In the genomic region with DNA sequence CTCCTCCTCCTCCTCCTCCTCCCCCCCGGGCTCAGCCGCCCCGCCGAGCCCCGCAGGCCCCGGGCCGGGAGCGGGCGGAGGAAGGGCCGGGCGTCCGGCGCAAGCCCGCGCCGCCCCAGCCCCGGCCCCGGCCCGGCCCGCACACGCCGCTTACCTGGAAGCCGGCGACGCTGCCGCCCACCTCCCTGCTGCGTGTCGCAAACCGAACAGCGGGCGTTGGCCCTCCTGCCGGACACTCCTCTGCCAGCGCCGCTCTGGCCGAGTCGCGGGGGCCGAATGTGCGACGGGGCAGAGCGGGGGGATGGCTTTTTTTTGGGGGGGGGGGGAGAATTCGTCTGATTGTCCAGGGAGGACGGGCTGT, we compare ENCODE assay signal across 1 cellular context.
TF ChIP-seq lines count a peak whose summit lies in the region.

No MANE protein-coding gene starts in this region.

TF ChIP-seq in WTC11, 78 proteins besides CTCF, POLR2A, EP300 and RAD21 (continued from another document):
- TF ChIP-seq, protein P1, sequence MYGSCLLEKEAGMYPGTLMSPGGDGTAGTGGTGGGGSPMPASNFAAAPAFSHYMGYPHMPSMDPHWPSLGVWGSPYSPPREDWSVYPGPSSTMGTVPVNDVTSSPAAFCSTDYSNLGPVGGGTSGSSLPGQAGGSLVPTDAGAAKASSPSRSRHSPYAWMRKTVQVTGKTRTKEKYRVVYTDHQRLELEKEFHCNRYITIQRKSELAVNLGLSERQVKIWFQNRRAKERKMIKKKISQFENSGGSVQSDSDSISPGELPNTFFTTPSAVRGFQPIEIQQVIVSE (CRISPR knock-in tag; IDR thresholded peaks at IDR 0.05; ENCODE audit: borderline replicate concordance) = no peak
- TF ChIP-seq, protein P2, sequence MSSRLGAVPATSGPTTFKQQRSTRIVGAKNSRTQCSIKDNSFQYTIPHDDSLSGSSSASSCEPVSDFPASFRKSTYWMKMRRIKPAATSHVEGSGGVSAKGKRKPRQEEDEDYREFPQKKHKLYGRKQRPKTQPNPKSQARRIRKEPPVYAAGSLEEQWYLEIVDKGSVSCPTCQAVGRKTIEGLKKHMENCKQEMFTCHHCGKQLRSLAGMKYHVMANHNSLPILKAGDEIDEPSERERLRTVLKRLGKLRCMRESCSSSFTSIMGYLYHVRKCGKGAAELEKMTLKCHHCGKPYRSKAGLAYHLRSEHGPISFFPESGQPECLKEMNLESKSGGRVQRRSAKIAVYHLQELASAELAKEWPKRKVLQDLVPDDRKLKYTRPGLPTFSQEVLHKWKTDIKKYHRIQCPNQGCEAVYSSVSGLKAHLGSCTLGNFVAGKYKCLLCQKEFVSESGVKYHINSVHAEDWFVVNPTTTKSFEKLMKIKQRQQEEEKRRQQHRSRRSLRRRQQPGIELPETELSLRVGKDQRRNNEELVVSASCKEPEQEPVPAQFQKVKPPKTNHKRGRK (CRISPR knock-in tag; IDR thresholded peaks at IDR 0.05; ENCODE audit: borderline replicate concordance) = no peak
- TF ChIP-seq SMAD3 (CRISPR knock-in tag; IDR thresholded peaks at IDR 0.05; ENCODE audit: borderline replicate concordance) (no peak), TP53 (CRISPR knock-in tag; IDR thresholded peaks at IDR 0.05) (no peak)
- TF ChIP-seq, protein P3, sequence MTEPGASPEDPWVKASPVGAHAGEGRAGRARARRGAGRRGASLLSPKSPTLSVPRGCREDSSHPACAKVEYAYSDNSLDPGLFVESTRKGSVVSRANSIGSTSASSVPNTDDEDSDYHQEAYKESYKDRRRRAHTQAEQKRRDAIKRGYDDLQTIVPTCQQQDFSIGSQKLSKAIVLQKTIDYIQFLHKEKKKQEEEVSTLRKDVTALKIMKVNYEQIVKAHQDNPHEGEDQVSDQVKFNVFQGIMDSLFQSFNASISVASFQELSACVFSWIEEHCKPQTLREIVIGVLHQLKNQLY (CRISPR knock-in tag; IDR thresholded peaks at IDR 0.05) = no peak
